26 cellular contexts compared by ENCODE assay signal in genomic region chrX:70549429-70549828, GRCh38.
"Had no signal": no experiment of that assay in that cellular context is flagged by ENCODE, and none has a peak within 500 bp of the region (broad histone marks: within the 10 kb centered on the region; RNA-seq: fewer than 3 reads in every experiment).

No MANE protein-coding gene starts in this region.

- H3K4me3 ChIP-seq: adrenal gland, colonic mucosa, esophagus squamous epithelium, gastroesophageal sphincter had no signal

- H3K9me3 ChIP-seq: adrenal gland, colonic mucosa, esophagus squamous epithelium, gastroesophageal sphincter had no signal

- H3K36me3 ChIP-seq: adrenal gland, brain microvascular endothelial cell, colonic mucosa, esophagus squamous epithelium, gastroesophageal sphincter had no signal

- ATAC-seq: activated CD8-positive, alpha-beta T cell treated with anti-CD3 and anti-CD28 coated beads for 36 hours; activated naive CD8-positive, alpha-beta T cell treated with anti-CD3 and anti-CD28 coated beads, Interleukin-2, amount 50 U/mL, for 24 hours; activated T-cell treated with anti-CD3 and anti-CD28 coated beads, Interleukin-2, amount 50 U/mL, for 4 hours; gastroesophageal sphincter; WTC11 had no signal

- H3K4me1 ChIP-seq: adrenal gland, colonic mucosa, esophagus squamous epithelium, gastroesophageal sphincter had no signal

- H3K27ac ChIP-seq: adrenal gland, brain microvascular endothelial cell, colonic mucosa, epithelial cell of prostate, esophagus squamous epithelium, gastroesophageal sphincter, VCaP had no signal

- DNase-seq: activated CD4-positive, alpha-beta T cell treated with anti-CD3 and anti-CD28 coated beads for 1 hour; activated CD4-positive, alpha-beta T cell treated with anti-CD3 and anti-CD28 coated beads for 4 hours; activated CD4-positive, alpha-beta T cell treated with anti-CD3 and anti-CD28 coated beads, Interleukin-2, amount 10 ng/mL, durations not matched to agents 7 days and 5 days; activated CD4-positive, alpha-beta T cell treated with anti-CD3 and anti-CD28 coated beads, Interleukin-2, amount 50 U/mL, for 4 hours; activated CD8-positive, alpha-beta memory T cell treated with anti-CD3 and anti-CD28 coated beads for 24 hours; activated CD8-positive, alpha-beta T cell treated with anti-CD3 and anti-CD28 coated beads for 36 hours; activated effector memory CD4-positive, alpha-beta T cell treated with anti-CD3 and anti-CD28 coated beads, Interleukin-2, amount 50 U/mL, for 16 hours; activated naive CD4-positive, alpha-beta T cell treated with anti-CD3 and anti-CD28 coated beads for 36 hours; activated naive CD8-positive, alpha-beta T cell treated with anti-CD3 and anti-CD28 coated beads for 36 hours; activated naive CD8-positive, alpha-beta T cell treated with anti-CD3 and anti-CD28 coated beads, Interleukin-2, amount 50 U/mL, for 24 hours; activated T-cell treated with anti-CD3 and anti-CD28 coated beads, Interleukin-2, amount 50 U/mL, for 4 hours; adrenal gland; amygdala; aorta; brain microvascular endothelial cell; central memory CD4-positive, alpha-beta T cell; cerebellar nuclear complex; colonic mucosa; effector CD8-positive, alpha-beta T cell; esophagus squamous epithelium; foreskin melanocyte; T-helper 2 cell had no signal

- H3K27me3 ChIP-seq: brain microvascular endothelial cell, colonic mucosa, esophagus squamous epithelium, gastroesophageal sphincter had no signal
